ENCODE assay signal across 18 cellular contexts in the genomic region with DNA sequence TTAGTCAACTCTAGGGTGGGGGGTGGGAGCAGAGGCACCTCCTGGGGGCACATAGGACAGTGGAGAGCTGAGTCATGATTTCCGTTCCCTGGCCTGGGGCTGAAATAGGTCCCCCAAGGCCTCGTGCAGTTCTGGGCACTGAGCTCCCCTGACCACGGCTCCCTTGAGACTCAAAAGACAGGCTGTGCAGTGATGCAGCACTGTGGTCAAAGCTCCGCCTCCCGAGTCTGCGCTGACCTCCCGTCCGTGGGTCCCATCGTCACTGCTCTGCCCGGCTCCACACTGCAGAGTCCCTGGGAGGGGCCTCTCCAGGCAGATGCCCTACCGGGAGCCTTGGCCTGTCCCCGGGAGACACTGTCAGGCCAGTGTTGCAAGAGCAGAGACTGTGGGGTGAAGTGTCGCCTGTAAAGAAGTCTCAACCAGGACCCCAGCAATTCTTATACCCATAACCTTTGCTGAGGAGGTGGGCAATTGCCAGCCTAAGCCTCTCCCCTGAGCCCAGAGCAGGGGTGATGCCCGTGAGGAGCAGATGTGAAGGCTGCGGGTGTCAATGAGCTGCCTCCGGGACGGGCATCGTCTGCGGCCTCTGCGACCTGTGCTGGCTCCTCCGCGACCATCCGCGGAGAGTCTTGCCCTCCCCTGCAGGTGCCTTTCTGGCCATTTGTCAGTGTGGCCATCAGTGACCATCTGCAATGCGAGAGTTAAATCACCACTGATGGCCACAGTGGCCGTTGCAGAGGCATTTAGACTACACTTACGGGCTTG.
DNase-seq lines count a peak whose midpoint lies in the region; ATAC-seq and TF ChIP-seq lines count a peak whose summit lies in the region.
"Had no signal": no experiment of that assay in that cellular context is flagged by ENCODE, and none has a peak within 500 bp of the region (broad histone marks: within the 10 kb centered on the region; RNA-seq: fewer than 3 reads in every experiment).

No MANE protein-coding gene starts in this region.

- H3K36me3 ChIP-seq in tibial artery = no peaks in the 10 kb centered on the region
- H3K36me3 ChIP-seq: adrenal gland, uterus had no signal

- H3K9me3 ChIP-seq in tibial artery = no peaks in the 10 kb centered on the region
- H3K9me3 ChIP-seq: adrenal gland, uterus had no signal

- DNase-seq in activated effector memory CD4-positive, alpha-beta T cell treated with anti-CD3 and anti-CD28 coated beads, Interleukin-2, amount 50 U/mL, for 16 hours = peak; percentile 60
- no peak for DNase-seq in activated effector memory CD4-positive, alpha-beta T cell treated with Interleukin-2 at 50 U/mL for 16 hours
- peak; percentile 66 for DNase-seq in coronary artery (ENCODE audit: low spot score)
- peak; percentile 8 for DNase-seq in mucosa of gallbladder (ENCODE audit: low spot score)
- peak; percentile 11 to 53 for DNase-seq in tibial artery
- DNase-seq: IMR-90; naive B cell; NCI-H1417 treated with DMSO at 0.1 percent for 48 hours; NCI-H526 treated with DMSO at 0.1 percent for 48 hours; stimulated activated CD4-positive, alpha-beta T cell treated with anti-CD3 and anti-CD28 coated beads, Interleukin-2, amount 100 ng/mL, for 48 hours; uterus had no signal

- peaks cover 0 to 14% of the 10 kb centered on the region in 2 donors for H3K27me3 ChIP-seq in tibial artery
- H3K27me3 ChIP-seq: adrenal gland, uterus had no signal

- H3K27ac ChIP-seq in coronary artery (no peak overlapping the region), tibial artery (no peak overlapping the region)
- H3K27ac ChIP-seq: adrenal gland, HL-60, skin epidermis, uterus had no signal

- H3K4me1 ChIP-seq in tibial artery = no peaks in the 10 kb centered on the region
- H3K4me1 ChIP-seq: adrenal gland, uterus had no signal

- no peak for TF ChIP-seq CTCF in coronary artery (IDR thresholded peaks at IDR 0.05)
- no peak for TF ChIP-seq CTCF in tibial artery (IDR thresholded peaks at IDR 0.05)

- intact Hi-C loops in tibial artery (cut with DNase I; ENCODE audit: low total_unique reads) = loop anchor here (5.0 kb wide), 1 partner anchor 252 kb away; no protein-coding TSS in a partner anchor

- H3K4me3 ChIP-seq in coronary artery = no peak overlapping the region
- H3K4me3 ChIP-seq in tibial artery = no peak overlapping the region
- H3K4me3 ChIP-seq: adrenal gland, skin epidermis, uterus had no signal

- no peak for ATAC-seq in GM21526 (IDR thresholded peaks at IDR 0.05; ENCODE audit: low FRiP score, unreplicated experiment)
- no peak for ATAC-seq in HG02759 (IDR thresholded peaks at IDR 0.05; ENCODE audit: unreplicated experiment)
- ATAC-seq in GM21619 (IDR thresholded peaks at IDR 0.05; ENCODE audit: unreplicated experiment) = no peak
- ATAC-seq: activated CD4-positive, CD25-positive, alpha-beta regulatory T cell treated with anti-CD3 and anti-CD28 coated beads, Interleukin-2, amount 50 U/mL, for 24 hours had no signal
